12 cellular contexts compared by ENCODE assay signal in the genomic region with DNA sequence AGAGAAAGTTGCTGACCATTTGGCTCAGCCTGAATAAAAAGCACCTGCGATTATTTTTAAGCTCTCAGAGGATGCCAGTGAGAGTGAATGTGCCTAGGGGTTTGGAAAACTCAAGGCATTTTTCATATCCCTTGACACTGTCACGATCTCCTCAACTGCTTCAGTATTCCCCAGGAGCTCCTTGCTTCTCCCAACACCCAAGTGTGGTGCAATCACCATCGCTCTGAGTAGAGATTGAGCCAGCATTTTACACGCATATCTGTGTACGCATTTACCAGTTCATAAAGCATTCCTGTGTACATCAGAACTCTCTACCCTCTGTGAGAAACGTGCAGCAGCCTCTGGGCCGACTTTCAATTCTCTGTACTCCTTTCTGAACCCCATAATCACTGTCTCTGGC. TPM values are rescaled to one million over a fixed set of nuclear protein-coding genes. Genes with fewer than 3 reads are reported as not detected.
DNase-seq lines count a peak whose midpoint lies in the region; ATAC-seq and TF ChIP-seq lines count a peak whose summit lies in the region.
"Had no signal": no experiment of that assay in that cellular context is flagged by ENCODE, and none has a peak within 500 bp of the region (broad histone marks: within the 10 kb centered on the region; RNA-seq: fewer than 3 reads in every experiment).

No MANE protein-coding gene starts in this region.

- DNase-seq in A673 (ENCODE audit: low spot score) (no peak), HFF-Myc (ENCODE audit: extremely low read depth, low read depth) (no peak), mesothelial cell of epicardium (ENCODE audit: low spot score in 2 of 2, unreplicated experiment in 2 of 2) (no peak), COR-L47 (lab: John Stamatoyannopoulos, UW) (no peak), BE2C (no peak), NCI-H1417 (lab: John Stamatoyannopoulos, UW) (no peak)
- DNase-seq in activated naive CD8-positive, alpha-beta T cell treated with anti-CD3 and anti-CD28 coated beads, Interleukin-2, amount 50 U/mL, for 24 hours, result no peak
- DNase-seq: DMS 273 treated with DMSO at 0.1 percent for 48 hours; kidney; stimulated activated CD4-positive, alpha-beta T cell treated with anti-CD3 and anti-CD28 coated beads, Interleukin-4, amount 100 ng/mL, for 1 hour; SW 1271 had no signal

- peaks cover 54% of the 10 kb centered on the region for H3K4me1 Mint-ChIP-seq in activated naive CD8-positive, alpha-beta T cell treated with anti-CD3 and anti-CD28 coated beads, Interleukin-2, amount 50 U/mL, for 24 hours
- H3K4me1 Mint-ChIP-seq in mesothelial cell of epicardium, result peaks cover 42% of the 10 kb centered on the region

- no peaks in the 10 kb centered on the region for H3K9me3 Mint-ChIP-seq in activated naive CD8-positive, alpha-beta T cell treated with anti-CD3 and anti-CD28 coated beads, Interleukin-2, amount 50 U/mL, for 24 hours
- H3K9me3 Mint-ChIP-seq in mesothelial cell of epicardium, result no peaks in the 10 kb centered on the region

- POLR2A ChIA-PET in A673 (lab: Charles Lee; ENCODE audit: low non-redundant PET), result interaction anchor here (0.5 kb wide), 1 partner anchor 11 kb away, joined by 5 read pairs; no protein-coding TSS in a partner anchor

- H3K4me1 ChIP-seq in A673 (ENCODE audit: insufficient read depth, low read length, poor library complexity, severe bottlenecking) (peaks cover 36% of the 10 kb centered on the region), BE2C (peaks cover 2% of the 10 kb centered on the region; the same call in 1 of the 2 replicates)

- no peaks in the 10 kb centered on the region for H3K27me3 Mint-ChIP-seq in activated naive CD8-positive, alpha-beta T cell treated with anti-CD3 and anti-CD28 coated beads, Interleukin-2, amount 50 U/mL, for 24 hours
- no peaks in the 10 kb centered on the region for H3K27me3 Mint-ChIP-seq in mesothelial cell of epicardium (ENCODE audit: low read depth)

- BruUV-seq in A673 (replicated peaks; lab: Mats Ljungman, UMichigan), result no TSS peak

- H3K4me3 ChIP-seq in A673 (ENCODE audit: low read depth, low read length, poor library complexity, severe bottlenecking), result peak overlapping the region; percentile 97
- H3K4me3 ChIP-seq in HFF-Myc (replicated peaks; ENCODE audit: low read depth, low read length), result peak overlapping the region; percentile 93
- H3K4me3 ChIP-seq in BE2C (ENCODE audit: low read depth, low read length), result no peak overlapping the region

- CTCF ChIA-PET in A673 (lab: Charles Lee), result no interaction called here

- no peaks in the 10 kb centered on the region for H3K9me3 ChIP-seq in A673 (ENCODE audit: low read depth, low read length, poor library complexity, severe bottlenecking)
- H3K9me3 ChIP-seq in BE2C, result no peaks in the 10 kb centered on the region

- H3K4me3 Mint-ChIP-seq in activated naive CD8-positive, alpha-beta T cell treated with anti-CD3 and anti-CD28 coated beads, Interleukin-2, amount 50 U/mL, for 24 hours, result peak overlapping the region; percentile 96
- H3K4me3 Mint-ChIP-seq in mesothelial cell of epicardium, result peak overlapping the region; percentile 24

- intact Hi-C loops in A673 (cut with micrococcal nuclease; ENCODE audit: unreplicated experiment), result no loop called here

- H3K36me3 ChIP-seq in A673 (ENCODE audit: insufficient read depth, low read length, poor library complexity, severe bottlenecking) (peaks cover 25% of the 10 kb centered on the region), BE2C (peaks cover 28% of the 10 kb centered on the region)

- H3K27ac ChIP-seq in A673 (ENCODE audit: low read depth, low read length, poor library complexity, severe bottlenecking), result peak overlapping the region; percentile 11

- H3K27me3 ChIP-seq in A673 (replicated peaks; ENCODE audit: insufficient read depth, low read depth, low read length, poor library complexity), result no peaks in the 10 kb centered on the region
- no peaks in the 10 kb centered on the region for H3K27me3 ChIP-seq in BE2C

- H3K27ac Mint-ChIP-seq in activated naive CD8-positive, alpha-beta T cell treated with anti-CD3 and anti-CD28 coated beads, Interleukin-2, amount 50 U/mL, for 24 hours, result peak overlapping the region; percentile 80
- H3K27ac Mint-ChIP-seq in mesothelial cell of epicardium, result peak overlapping the region; percentile 5

- ATAC-seq in activated naive CD8-positive, alpha-beta T cell treated with anti-CD3 and anti-CD28 coated beads, Interleukin-2, amount 50 U/mL, for 24 hours, result no peak
- ATAC-seq in GM19463 (IDR thresholded peaks at IDR 0.05; ENCODE audit: unreplicated experiment), result no peak

- H3K36me3 Mint-ChIP-seq in activated naive CD8-positive, alpha-beta T cell treated with anti-CD3 and anti-CD28 coated beads, Interleukin-2, amount 50 U/mL, for 24 hours (ENCODE audit: low read depth), result peaks cover 34% of the 10 kb centered on the region
- H3K36me3 Mint-ChIP-seq in mesothelial cell of epicardium, result peaks cover 12% of the 10 kb centered on the region

- TF ChIP-seq CTCF in A673 (conservative IDR thresholded peaks at IDR 0.05; ENCODE audit: low read depth, low read length) (no peak), HFF-Myc (IDR thresholded peaks at IDR 0.05; ENCODE audit: low read depth, low read length, missing control alignments) (no peak), mesothelial cell of epicardium (IDR thresholded peaks at IDR 0.05; ENCODE audit: unreplicated experiment) (no peak), BE2C (IDR thresholded peaks at IDR 0.05; ENCODE audit: low read depth, low read length) (no peak)

RNA-seq across cellular contexts. Expression of gene SRRD, which starts 1.3 kb away (rescaled TPM):
- total RNA-seq in A673 (2021), result 28.8 and 33.9 TPM in 2 replicates
- total RNA-seq in mesothelial cell of epicardium, result 23.5 to 25.2 TPM (median 24.1 TPM) in 3 replicates
- polyA plus RNA-seq in BE2C (2012; ENCODE audit: insufficient read depth, insufficient read length, low read depth), result 20.7 TPM

RNA-seq across cellular contexts. Expression of gene HPS4, which starts 1.4 kb away (rescaled TPM):
- total RNA-seq in A673 (2021) (46.9 and 47.9 TPM in 2 replicates), mesothelial cell of epicardium (54.1 to 55.9 TPM (median 55.6 TPM) in 3 replicates)
- polyA plus RNA-seq in BE2C (2012; ENCODE audit: insufficient read depth, insufficient read length, low read depth), result 32.5 TPM

RNA-seq across cellular contexts. Expression of gene TFIP11, which starts 27.3 kb away (rescaled TPM):
- total RNA-seq in A673 (2021) (44.0 and 46.4 TPM in 2 replicates), mesothelial cell of epicardium (36.4 to 39.3 TPM (median 37.9 TPM) in 3 replicates)
- 146 TPM for polyA plus RNA-seq in BE2C (2012; ENCODE audit: insufficient read depth, insufficient read length, low read depth)

RNA-seq across cellular contexts. Expression of gene ASPHD2, which starts 56.0 kb away (rescaled TPM):
- total RNA-seq in A673 (2021), result 1.2 and 1.4 TPM in 2 replicates
- 1.9 to 2.6 TPM (median 2.5 TPM) in 3 replicates for total RNA-seq in mesothelial cell of epicardium
- 1.4 TPM for polyA plus RNA-seq in BE2C (2012; ENCODE audit: insufficient read depth, insufficient read length, low read depth)
